ENCODE assay signal across 1 cellular context in the genomic region with DNA sequence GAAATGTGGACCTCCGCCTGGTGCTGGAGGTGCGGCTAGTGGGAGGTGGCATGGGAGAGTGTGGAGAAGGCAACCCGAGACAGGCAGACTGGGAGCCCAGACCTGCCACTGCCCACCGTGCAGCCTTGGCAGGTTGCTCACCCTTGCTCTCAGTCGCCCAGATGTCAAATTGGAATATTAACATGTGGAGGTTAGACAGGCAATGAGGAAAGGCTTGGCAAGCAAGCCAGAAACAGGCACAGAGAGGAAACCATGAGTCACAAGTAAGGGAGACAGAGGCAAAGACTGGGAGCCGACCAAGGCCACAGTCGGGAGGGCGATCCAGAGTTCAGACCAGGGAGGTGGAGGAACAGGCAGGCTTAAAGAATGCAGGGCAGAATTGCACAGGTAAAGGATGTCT.
TF ChIP-seq lines count a peak whose summit lies in the region.

No MANE protein-coding gene starts in this region.

TF ChIP-seq in SK-N-SH, 30 proteins besides CTCF, POLR2A, EP300 and RAD21 (continued from another document):
- TF ChIP-seq, protein P1, sequence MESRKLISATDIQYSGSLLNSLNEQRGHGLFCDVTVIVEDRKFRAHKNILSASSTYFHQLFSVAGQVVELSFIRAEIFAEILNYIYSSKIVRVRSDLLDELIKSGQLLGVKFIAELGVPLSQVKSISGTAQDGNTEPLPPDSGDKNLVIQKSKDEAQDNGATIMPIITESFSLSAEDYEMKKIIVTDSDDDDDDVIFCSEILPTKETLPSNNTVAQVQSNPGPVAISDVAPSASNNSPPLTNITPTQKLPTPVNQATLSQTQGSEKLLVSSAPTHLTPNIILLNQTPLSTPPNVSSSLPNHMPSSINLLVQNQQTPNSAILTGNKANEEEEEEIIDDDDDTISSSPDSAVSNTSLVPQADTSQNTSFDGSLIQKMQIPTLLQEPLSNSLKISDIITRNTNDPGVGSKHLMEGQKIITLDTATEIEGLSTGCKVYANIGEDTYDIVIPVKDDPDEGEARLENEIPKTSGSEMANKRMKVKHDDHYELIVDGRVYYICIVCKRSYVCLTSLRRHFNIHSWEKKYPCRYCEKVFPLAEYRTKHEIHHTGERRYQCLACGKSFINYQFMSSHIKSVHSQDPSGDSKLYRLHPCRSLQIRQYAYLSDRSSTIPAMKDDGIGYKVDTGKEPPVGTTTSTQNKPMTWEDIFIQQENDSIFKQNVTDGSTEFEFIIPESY (IDR thresholded peaks at IDR 0.05; ENCODE audit: borderline replicate concordance, low read depth): no peak
- TF ChIP-seq, protein P2, sequence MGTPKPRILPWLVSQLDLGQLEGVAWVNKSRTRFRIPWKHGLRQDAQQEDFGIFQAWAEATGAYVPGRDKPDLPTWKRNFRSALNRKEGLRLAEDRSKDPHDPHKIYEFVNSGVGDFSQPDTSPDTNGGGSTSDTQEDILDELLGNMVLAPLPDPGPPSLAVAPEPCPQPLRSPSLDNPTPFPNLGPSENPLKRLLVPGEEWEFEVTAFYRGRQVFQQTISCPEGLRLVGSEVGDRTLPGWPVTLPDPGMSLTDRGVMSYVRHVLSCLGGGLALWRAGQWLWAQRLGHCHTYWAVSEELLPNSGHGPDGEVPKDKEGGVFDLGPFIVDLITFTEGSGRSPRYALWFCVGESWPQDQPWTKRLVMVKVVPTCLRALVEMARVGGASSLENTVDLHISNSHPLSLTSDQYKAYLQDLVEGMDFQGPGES (IDR thresholded peaks at IDR 0.05; ENCODE audit: low read depth, low read length): no peak
- TF ChIP-seq EZH2phosphoT487 (IDR thresholded peaks at IDR 0.05; ENCODE audit: borderline replicate concordance, low read depth) (no peak), RFX5 (IDR thresholded peaks at IDR 0.05; ENCODE audit: low read length) (no peak), FOSL2 (IDR thresholded peaks at IDR 0.05; ENCODE audit: borderline replicate concordance, low read depth) (peak; percentile 81), FOXM1 (IDR thresholded peaks at IDR 0.05; ENCODE audit: low read depth) (no peak), JUND (IDR thresholded peaks at IDR 0.05) (peak; percentile 76), RCOR1 (IDR thresholded peaks at IDR 0.05; ENCODE audit: low read length) (no peak), NFIC (IDR thresholded peaks at IDR 0.05; ENCODE audit: borderline replicate concordance) (peak; percentile 89), MEF2A (IDR thresholded peaks at IDR 0.05; ENCODE audit: borderline replicate concordance, low read depth) (no peak), NRF1 (IDR thresholded peaks at IDR 0.05; ENCODE audit: low read depth, low read length) (no peak), SIN3A (IDR thresholded peaks at IDR 0.05; ENCODE audit: borderline replicate concordance, low read depth, low read length) (no peak), RXRA (IDR thresholded peaks at IDR 0.05; ENCODE audit: borderline replicate concordance, low read depth) (peak; percentile 83; the same call in 1 of the 2 replicates), GATA2 (CRISPR knock-in tag; IDR thresholded peaks at IDR 0.05) (no peak), TCF12 (IDR thresholded peaks at IDR 0.05) (peak; percentile 92)
- TF ChIP-seq, protein P3, sequence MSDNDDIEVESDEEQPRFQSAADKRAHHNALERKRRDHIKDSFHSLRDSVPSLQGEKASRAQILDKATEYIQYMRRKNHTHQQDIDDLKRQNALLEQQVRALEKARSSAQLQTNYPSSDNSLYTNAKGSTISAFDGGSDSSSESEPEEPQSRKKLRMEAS (IDR thresholded peaks at IDR 0.05; ENCODE audit: low read depth): peak; percentile 75
- TF ChIP-seq, protein P4, sequence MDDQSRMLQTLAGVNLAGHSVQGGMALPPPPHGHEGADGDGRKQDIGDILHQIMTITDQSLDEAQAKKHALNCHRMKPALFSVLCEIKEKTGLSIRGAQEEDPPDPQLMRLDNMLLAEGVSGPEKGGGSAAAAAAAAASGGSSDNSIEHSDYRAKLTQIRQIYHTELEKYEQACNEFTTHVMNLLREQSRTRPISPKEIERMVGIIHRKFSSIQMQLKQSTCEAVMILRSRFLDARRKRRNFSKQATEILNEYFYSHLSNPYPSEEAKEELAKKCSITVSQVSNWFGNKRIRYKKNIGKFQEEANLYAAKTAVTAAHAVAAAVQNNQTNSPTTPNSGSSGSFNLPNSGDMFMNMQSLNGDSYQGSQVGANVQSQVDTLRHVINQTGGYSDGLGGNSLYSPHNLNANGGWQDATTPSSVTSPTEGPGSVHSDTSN (IDR thresholded peaks at IDR 0.05): peak; percentile 89
- TF ChIP-seq, protein P5, sequence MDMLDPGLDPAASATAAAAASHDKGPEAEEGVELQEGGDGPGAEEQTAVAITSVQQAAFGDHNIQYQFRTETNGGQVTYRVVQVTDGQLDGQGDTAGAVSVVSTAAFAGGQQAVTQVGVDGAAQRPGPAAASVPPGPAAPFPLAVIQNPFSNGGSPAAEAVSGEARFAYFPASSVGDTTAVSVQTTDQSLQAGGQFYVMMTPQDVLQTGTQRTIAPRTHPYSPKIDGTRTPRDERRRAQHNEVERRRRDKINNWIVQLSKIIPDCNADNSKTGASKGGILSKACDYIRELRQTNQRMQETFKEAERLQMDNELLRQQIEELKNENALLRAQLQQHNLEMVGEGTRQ (IDR thresholded peaks at IDR 0.05; ENCODE audit: borderline replicate concordance, low read depth, low read length): no peak
- TF ChIP-seq, protein P6, sequence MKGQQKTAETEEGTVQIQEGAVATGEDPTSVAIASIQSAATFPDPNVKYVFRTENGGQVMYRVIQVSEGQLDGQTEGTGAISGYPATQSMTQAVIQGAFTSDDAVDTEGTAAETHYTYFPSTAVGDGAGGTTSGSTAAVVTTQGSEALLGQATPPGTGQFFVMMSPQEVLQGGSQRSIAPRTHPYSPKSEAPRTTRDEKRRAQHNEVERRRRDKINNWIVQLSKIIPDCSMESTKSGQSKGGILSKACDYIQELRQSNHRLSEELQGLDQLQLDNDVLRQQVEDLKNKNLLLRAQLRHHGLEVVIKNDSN (IDR thresholded peaks at IDR 0.05; ENCODE audit: borderline replicate concordance, low read depth): no peak
